1 cellular context compared by ENCODE assay signal in genomic region chr1:59012378-59012777, GRCh38.
TF ChIP-seq lines count a peak whose summit lies in the region.

No MANE protein-coding gene starts in this region.

TF ChIP-seq in H1, 55 proteins besides CTCF, POLR2A, EP300 and RAD21:
- TF ChIP-seq TEAD4 (IDR thresholded peaks at IDR 0.05; ENCODE audit: low read depth, low read length) (no peak), NANOG (IDR thresholded peaks at IDR 0.05; ENCODE audit: insufficient read depth, low read depth, low read length, poor library complexity, severe bottlenecking) (no peak), CHD1 (IDR thresholded peaks at IDR 0.05; ENCODE audit: low read depth, low read length) (no peak), EGR1 (IDR thresholded peaks at IDR 0.05; ENCODE audit: borderline replicate concordance, low read depth, low read length) (no peak), FOSL1 (IDR thresholded peaks at IDR 0.05; ENCODE audit: insufficient read depth, low read depth, low read length) (no peak), BACH1 (IDR thresholded peaks at IDR 0.05; ENCODE audit: low read length) (no peak), ASH2L (IDR thresholded peaks at IDR 0.05; ENCODE audit: low read length) (no peak)
TF ChIP-seq in H1: peak in this region for 0.
